ENCODE assay signal across 10 cellular contexts in the genomic region with DNA sequence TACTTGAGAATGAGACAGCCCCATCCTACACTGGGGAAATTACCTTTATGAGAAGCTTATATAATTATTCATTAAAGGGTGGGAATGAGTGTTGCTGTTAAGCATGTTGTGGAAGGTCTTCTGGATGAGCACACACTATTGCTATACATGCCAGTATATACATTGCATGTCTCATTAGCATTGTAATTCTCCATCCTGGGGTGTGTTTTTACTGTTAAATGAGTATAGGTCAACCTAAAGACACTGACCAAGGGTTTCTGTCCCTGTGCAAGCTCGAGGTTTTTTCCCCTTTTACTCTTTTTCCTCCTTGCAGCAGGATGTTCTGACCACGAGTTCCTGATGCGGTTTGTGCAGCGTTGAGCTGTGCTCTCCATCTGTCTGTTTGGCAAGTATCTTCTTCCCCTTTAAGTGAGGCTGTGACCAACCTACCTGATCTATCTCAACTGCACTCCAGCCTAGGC. TPM values are rescaled to one million over a fixed set of nuclear protein-coding genes. Genes with fewer than 3 reads are reported as not detected.
DNase-seq lines count a peak whose midpoint lies in the region; ATAC-seq and TF ChIP-seq lines count a peak whose summit lies in the region.
"Had no signal": no experiment of that assay in that cellular context is flagged by ENCODE, and none has a peak within 500 bp of the region (broad histone marks: within the 10 kb centered on the region; RNA-seq: fewer than 3 reads in every experiment).

No MANE protein-coding gene starts in this region.

- ATAC-seq in GM21381 (IDR thresholded peaks at IDR 0.05; ENCODE audit: unreplicated experiment) (peak; percentile 70), left ventricle myocardium superior (peak; percentile 52)

- no peaks in the 10 kb centered on the region for H3K9me2 ChIP-seq in MM.1S (replicated peaks; ENCODE audit: insufficient read depth, low read length)

- H3K79me2 ChIP-seq in MM.1S (ENCODE audit: low read length), result no peaks in the 10 kb centered on the region

- no peak overlapping the region for H3K4me3 ChIP-seq in MM.1S (ENCODE audit: low read length)
- H3K4me3 ChIP-seq in effector memory CD4-positive, alpha-beta T cell (ENCODE audit: insufficient read depth, low read depth, low read length, poor library complexity, severe bottlenecking), result no peak overlapping the region

- peak overlapping the region; percentile 54; the same call in 1 of the 2 replicates for H3K4me2 ChIP-seq in MM.1S (ENCODE audit: low read depth, low read length)

- no peaks in the 10 kb centered on the region for H3K9me3 ChIP-seq in MM.1S (replicated peaks; ENCODE audit: insufficient read depth, low read length)
- H3K9me3 ChIP-seq in effector memory CD4-positive, alpha-beta T cell (ENCODE audit: control insufficient read depth, low read length), result no peaks in the 10 kb centered on the region

- intact Hi-C loops in left ventricle myocardium superior (cut with micrococcal nuclease), result no loop called here

- no peak overlapping the region for H3K9ac ChIP-seq in MM.1S (ENCODE audit: low read length)

- peaks cover 10% of the 10 kb centered on the region for H3F3A ChIP-seq in MM.1S (ENCODE audit: insufficient read depth, low read length)

- no peak overlapping the region for H2AFZ ChIP-seq in MM.1S (ENCODE audit: low read length)

- no peaks in the 10 kb centered on the region for H4K20me1 ChIP-seq in MM.1S (ENCODE audit: insufficient read depth, low read length)

- no peaks in the 10 kb centered on the region for H3K27me3 ChIP-seq in MM.1S (replicated peaks; ENCODE audit: insufficient read depth, low read length)
- H3K27me3 ChIP-seq in effector memory CD4-positive, alpha-beta T cell (replicated peaks; ENCODE audit: control insufficient read depth, insufficient read depth, low read length, poor library complexity, severe bottlenecking), result no peaks in the 10 kb centered on the region

- TF ChIP-seq CTCF in GM10266 (IDR thresholded peaks at IDR 0.05; ENCODE audit: control insufficient read depth, insufficient read depth, low read depth, missing control alignments) (no peak), MM.1S (IDR thresholded peaks at IDR 0.05; ENCODE audit: low read length) (no peak)

- peak overlapping the region; percentile 9; the same call in 1 of the 2 replicates for H3K27ac ChIP-seq in MM.1S (ENCODE audit: low read length)
- H3K27ac ChIP-seq in effector memory CD4-positive, alpha-beta T cell (ENCODE audit: insufficient read depth, low read length, poor library complexity, severe bottlenecking), result no peak overlapping the region

- H3K4me1 ChIP-seq in MM.1S (ENCODE audit: low read length), result peaks cover 14% of the 10 kb centered on the region
- H3K4me1 ChIP-seq in effector memory CD4-positive, alpha-beta T cell (ENCODE audit: control insufficient read depth, insufficient read depth, low read length, poor library complexity, severe bottlenecking), result peaks cover 6% of the 10 kb centered on the region

- H3K36me3 ChIP-seq in MM.1S (replicated peaks; ENCODE audit: insufficient read depth, low read length), result no peaks in the 10 kb centered on the region
- peaks cover 3% of the 10 kb centered on the region for H3K36me3 ChIP-seq in effector memory CD4-positive, alpha-beta T cell (ENCODE audit: control insufficient read depth, insufficient read depth, low read length)

- peak; percentile 32 for DNase-seq in GM10266 (ENCODE audit: extremely low spot score)
- peak; percentile 58 for DNase-seq in MM.1S
- no peak for DNase-seq in left ventricle myocardium superior
- no peak for DNase-seq in islet precursor cell
- no peak for DNase-seq in effector memory CD4-positive, alpha-beta T cell
- DNase-seq in NCI-H69 (lab: John Stamatoyannopoulos, UW), result no peak
- DNase-seq in COLO829 (ENCODE audit: low spot score), result no peak

RNA-seq across cellular contexts. Expression of a gene that starts 7.2 kb away (rescaled TPM):
- 97.2 TPM for total RNA-seq in left ventricle myocardium superior

RNA-seq across cellular contexts. Expression of a gene that starts 15.9 kb away (rescaled TPM):
- total RNA-seq in left ventricle myocardium superior, result 10.1 TPM

RNA-seq across cellular contexts. Expression of a gene that starts 40.4 kb away (rescaled TPM):
- total RNA-seq in left ventricle myocardium superior, result 5.2 TPM

RNA-seq across cellular contexts. Expression of a gene that starts 42.3 kb away (rescaled TPM):
- total RNA-seq in left ventricle myocardium superior, result 18.1 TPM

RNA-seq across cellular contexts. Expression of a gene that starts 47.6 kb away (rescaled TPM):
- not detected for total RNA-seq in left ventricle myocardium superior
- total RNA-seq: neural crest cell, temporal lobe had no signal

Comparison
In these comparisons a context has a peak if more than half of its experiments do, and no peak if none do; other contexts are left out.
1. DNase-seq: peak in GM10266 (single experiment) and MM.1S (single experiment); none in left ventricle myocardium superior (single experiment), islet precursor cell (single experiment), effector memory CD4-positive, alpha-beta T cell (0 of 3), NCI-H69 (single experiment) and COLO829 (single experiment).